ENCODE assay signal across 24 cellular contexts in the genomic region with DNA sequence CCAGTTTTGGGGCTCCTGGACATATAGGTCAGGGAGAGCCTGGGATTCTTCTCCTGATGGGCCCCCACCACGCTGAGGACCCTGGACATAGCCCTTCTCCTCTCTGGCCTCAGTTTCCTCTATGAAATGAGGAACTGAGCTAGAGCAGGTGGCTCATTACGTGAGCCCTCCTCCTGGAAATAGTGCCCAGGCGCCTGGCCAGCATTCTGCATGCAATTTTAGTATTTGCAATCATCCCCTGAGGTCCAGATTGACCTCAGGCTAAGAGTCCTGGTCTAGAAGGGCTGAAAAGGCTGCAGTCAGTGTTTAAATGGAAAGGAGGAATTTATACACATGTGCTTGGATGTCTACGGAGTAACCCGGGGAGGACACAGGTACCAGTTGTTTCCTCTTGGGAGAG. TPM values are rescaled to one million over a fixed set of nuclear protein-coding genes. Genes with fewer than 3 reads are reported as not detected.
A peak's percentile ranks its signal among the peaks of the same experiment; 100 is the strongest.
DNase-seq lines count a peak whose midpoint lies in the region; ATAC-seq and TF ChIP-seq lines count a peak whose summit lies in the region.
"Had no signal": no experiment of that assay in that cellular context is flagged by ENCODE, and none has a peak within 500 bp of the region (broad histone marks: within the 10 kb centered on the region; RNA-seq: fewer than 3 reads in every experiment).

No MANE protein-coding gene starts in this region.

- H3K4ac ChIP-seq in mesenchymal stem cell (ENCODE audit: low read depth in 1 of 2, low read length in 2 of 2) = no peak overlapping the region

- H2AK5ac ChIP-seq in mesenchymal stem cell (ENCODE audit: low read length, severe bottlenecking) = no peak overlapping the region

- H2BK15ac ChIP-seq in mesenchymal stem cell (ENCODE audit: low read depth, poor library complexity, severe bottlenecking) = no peak overlapping the region

- H4K91ac ChIP-seq in mesenchymal stem cell (ENCODE audit: low read length) = no peak overlapping the region

- no peaks in the 10 kb centered on the region for H3K4me1 ChIP-seq in mesenchymal stem cell (ENCODE audit: control insufficient read depth, insufficient read depth, low read depth, low read length)
- H3K4me1 ChIP-seq in thyroid gland = no peaks in the 10 kb centered on the region
- no peaks in the 10 kb centered on the region for H3K4me1 ChIP-seq in esophagus muscularis mucosa
- H3K4me1 ChIP-seq: BLaER1 had no signal

- no peak for TF ChIP-seq EP300 in esophagus muscularis mucosa (IDR thresholded peaks at IDR 0.05)

- H2BK12ac ChIP-seq in mesenchymal stem cell (ENCODE audit: low read length in 2 of 2) = no peak overlapping the region

- H3K4me3 ChIP-seq in mesenchymal stem cell (ENCODE audit: insufficient read depth in 1 of 2, low read depth in 1 of 2, low read length in 2 of 2) = no peak overlapping the region
- H3K4me3 ChIP-seq in thyroid gland (replicated peaks in 1 of 3) = no peak overlapping the region
- no peak overlapping the region for H3K4me3 ChIP-seq in esophagus muscularis mucosa
- H3K4me3 ChIP-seq: BLaER1, MG63 had no signal

- no peak overlapping the region for H2BK120ac ChIP-seq in mesenchymal stem cell (ENCODE audit: low read depth, low read length)

- no peaks in the 10 kb centered on the region for H3K79me1 ChIP-seq in mesenchymal stem cell (replicated peaks; ENCODE audit: low read length, poor library complexity, severe bottlenecking)

- H3K14ac ChIP-seq in mesenchymal stem cell (ENCODE audit: low read length in 2 of 2) = no peak overlapping the region

- H3K27ac ChIP-seq in layer of hippocampus (ENCODE audit: low read depth, low read length) = peak overlapping the region; percentile 55
- H3K27ac ChIP-seq in mesenchymal stem cell (ENCODE audit: low read length, poor library complexity, severe bottlenecking) = no peak overlapping the region
- H3K27ac ChIP-seq in thyroid gland = no peak overlapping the region
- H3K27ac ChIP-seq in esophagus muscularis mucosa (replicated peaks in 1 of 4) = no peak overlapping the region
- H3K27ac ChIP-seq: 22Rv1, BLaER1 had no signal

- no peak overlapping the region for H3K4me2 ChIP-seq in mesenchymal stem cell (ENCODE audit: low read length, poor library complexity, severe bottlenecking)
- H3K4me2 ChIP-seq: BLaER1, SK-N-SH had no signal

- no peak overlapping the region for H4K8ac ChIP-seq in mesenchymal stem cell (ENCODE audit: low read length)

- DNase-seq in DMS53 (lab: John Stamatoyannopoulos, UW) (peak; percentile 38), DMS53 treated with DMSO at 0.1 percent for 48 hours (lab: John Stamatoyannopoulos, UW; ENCODE audit: unreplicated experiment) (no peak), cerebellar cortex (ENCODE audit: low spot score) (peak; percentile 57), mesenchymal stem cell (no peak), thyroid gland (no peak), esophagus muscularis mucosa (ENCODE audit: extremely low spot score) (no peak)
- DNase-seq: ACHN; CD4-positive, alpha-beta T cell; COR-L47; DMS 273 treated with DMSO at 0.1 percent for 48 hours; MG63; NCI-H1417; NCI-H1694 treated with DMSO at 0.1 percent for 48 hours; NCI-H2081 treated with DMSO at 0.1 percent for 48 hours; NCI-H2171 treated with DMSO at 0.1 percent for 48 hours; NCI-H524 treated with DMSO at 0.1 percent for 48 hours; SIG-M5; SK-N-SH had no signal

- no peak overlapping the region for H3K18ac ChIP-seq in mesenchymal stem cell (ENCODE audit: low read depth in 1 of 2, low read length in 2 of 2)

- H3K9me3 ChIP-seq in mesenchymal stem cell (ENCODE audit: control insufficient read depth, low read length) (no peaks in the 10 kb centered on the region), thyroid gland (no peaks in the 10 kb centered on the region), esophagus muscularis mucosa (no peaks in the 10 kb centered on the region)
- H3K9me3 ChIP-seq: BLaER1, MG63, SK-N-SH had no signal

- TF ChIP-seq CTCF in thyroid gland (IDR thresholded peaks at IDR 0.05) (no peak), esophagus muscularis mucosa (IDR thresholded peaks at IDR 0.05) (no peak)

- H3K36me3 ChIP-seq in mesenchymal stem cell (ENCODE audit: control insufficient read depth in 1 of 2, insufficient read depth in 2 of 2, low read depth in 1 of 2, low read length in 2 of 2) = no peaks in the 10 kb centered on the region
- no peaks in the 10 kb centered on the region for H3K36me3 ChIP-seq in thyroid gland
- H3K36me3 ChIP-seq in esophagus muscularis mucosa = no peaks in the 10 kb centered on the region
- H3K36me3 ChIP-seq: BLaER1, MG63 had no signal

- no peak for TF ChIP-seq POLR2A in thyroid gland (IDR thresholded peaks at IDR 0.05)
- no peak for TF ChIP-seq POLR2A in esophagus muscularis mucosa (IDR thresholded peaks at IDR 0.05; ENCODE audit: low read depth)

- no peak for ATAC-seq in GM18867 (IDR thresholded peaks at IDR 0.05; ENCODE audit: unreplicated experiment)
- ATAC-seq: Panc1 had no signal

- 58% methylated on average over 5 of the region's 5 CpGs for WGBS in mesenchymal stem cell
- WGBS in thyroid gland, 2 donors = 42 to 58% methylated on average over 5 of the region's 5 CpGs
- 51% methylated on average over 5 of the region's 5 CpGs for WGBS in esophagus muscularis mucosa

- H3K27me3 ChIP-seq in layer of hippocampus (ENCODE audit: control insufficient read depth, insufficient read depth, low read length) (no peaks in the 10 kb centered on the region), mesenchymal stem cell (ENCODE audit: control insufficient read depth in 1 of 2, insufficient read depth in 1 of 2, low read length in 2 of 2) (peaks cover 73 to 79% of the 10 kb centered on the region in 2 experiments), thyroid gland (no peaks in the 10 kb centered on the region), esophagus muscularis mucosa (peaks cover 0 to 73% (median 0%) of the 10 kb centered on the region in 4 donors)

- no peak overlapping the region for H2BK5ac ChIP-seq in mesenchymal stem cell (ENCODE audit: low read depth, low read length, poor library complexity, severe bottlenecking)

- H2AFZ ChIP-seq in mesenchymal stem cell (ENCODE audit: low read depth, low read length) = no peak overlapping the region

- intact Hi-C loops in thyroid gland (cut with DNase I) (no loop called here), esophagus muscularis mucosa (cut with DNase I) (no loop called here)

- H3K23ac ChIP-seq in mesenchymal stem cell (ENCODE audit: low read length in 2 of 2) = no peak overlapping the region

- no peak overlapping the region for H3K9ac ChIP-seq in mesenchymal stem cell (ENCODE audit: low read length)
- H3K9ac ChIP-seq: BLaER1, SK-N-SH had no signal

RNA-seq across cellular contexts. Expression of a gene that starts 33.6 kb away (rescaled TPM):
- polyA plus RNA-seq in mesenchymal stem cell (2013, experiment 1 of 2) = 0.06 TPM
- polyA plus RNA-seq in mesenchymal stem cell (2013, experiment 2 of 2) = 0.10 TPM
- not detected for total RNA-seq in thyroid gland
- not detected for total RNA-seq in esophagus muscularis mucosa
- total RNA-seq: CD4-positive, alpha-beta T cell; LHCN-M2 had no signal

Comparison
In these comparisons a context has a peak if more than half of its experiments do, and no peak if none do; other contexts are left out.
1. DNase-seq: peak in DMS53 (single experiment) and cerebellar cortex (single experiment); none in DMS53 treated with DMSO at 0.1 percent for 48 hours (single experiment), mesenchymal stem cell (single experiment), thyroid gland (0 of 2) and esophagus muscularis mucosa (single experiment).